18 cellular contexts compared by ENCODE assay signal in genomic region chr10:103666751-103667150, GRCh38.
DNase-seq lines count a peak whose midpoint lies in the region; ATAC-seq, FAIRE-seq and TF ChIP-seq lines count a peak whose summit lies in the region.
"Had no signal": no experiment of that assay in that cellular context is flagged by ENCODE, and none has a peak within 500 bp of the region (broad histone marks: within the 10 kb centered on the region; RNA-seq: fewer than 3 reads in every experiment).

No MANE protein-coding gene starts in this region.

- peak overlapping the region in 4 of 7 donors; percentile 42 to 67 (median 57) for H3K27ac Mint-ChIP-seq in CD4-positive, alpha-beta memory T cell
- H3K27ac Mint-ChIP-seq: activated B cell treated with CpG ODN at 0.5 μM for 24 hours; activated CD8-positive, alpha-beta T cell treated with anti-CD3 and anti-CD28 coated beads for 36 hours; activated naive CD4-positive, alpha-beta T cell treated with anti-CD3 and anti-CD28 coated beads, Interleukin-2, amount 50 U/mL, for 72 hours; activated T-cell treated with anti-CD3 and anti-CD28 coated beads, Interleukin-2, amount 50 U/mL, for 72 hours had no signal

- DNase-seq in CD4-positive, alpha-beta memory T cell: no peak
- DNase-seq in K562 (ENCODE audit: extremely low read depth in 1 of 4, low spot score in 3 of 4) (no peak), islet precursor cell (no peak), SW480 (ENCODE audit: low spot score) (no peak), D341Med (ENCODE audit: low spot score) (no peak)
- DNase-seq: activated B cell treated with CpG ODN at 0.5 μM for 24 hours; activated T-cell treated with anti-CD3 and anti-CD28 coated beads, Interleukin-2, amount 50 U/mL, for 72 hours; Caco-2; SIG-M5 had no signal

- peaks cover 9 to 40% (median 17%) of the 10 kb centered on the region in 4 donors for H3K4me1 Mint-ChIP-seq in CD4-positive, alpha-beta memory T cell

- H3K9ac ChIP-seq in K562 (ENCODE audit: insufficient read depth in 1 of 2, low read depth in 2 of 2, low read length in 2 of 2): peak overlapping the region; percentile 64 to 93; a peak in 3 of 4 replicates
- H3K9ac ChIP-seq in stomach smooth muscle (ENCODE audit: low read length in 2 of 2): no peak overlapping the region

- H3K4me3 ChIP-seq in CD4-positive, alpha-beta memory T cell (ENCODE audit: low read length in 2 of 2): no peak overlapping the region
- H3K4me3 ChIP-seq in K562 (no peak overlapping the region), muscle layer of duodenum (ENCODE audit: low read depth in 1 of 2, low read length in 2 of 2) (no peak overlapping the region), stomach smooth muscle (ENCODE audit: low read length in 2 of 2) (no peak overlapping the region)
- H3K4me3 ChIP-seq: coronary artery, HAP-1, left lung had no signal

- ATAC-seq in K562 (no peak), HG02642 (IDR thresholded peaks at IDR 0.05; ENCODE audit: poor library complexity, unreplicated experiment) (no peak)
- ATAC-seq: activated CD8-positive, alpha-beta T cell treated with anti-CD3 and anti-CD28 coated beads for 36 hours; activated naive CD4-positive, alpha-beta T cell treated with anti-CD3 and anti-CD28 coated beads, Interleukin-2, amount 50 U/mL, for 72 hours; activated T-cell treated with anti-CD3 and anti-CD28 coated beads, Interleukin-2, amount 50 U/mL, for 72 hours; foreskin keratinocyte had no signal

- no peak for TF ChIP-seq EP300 in K562 (IDR thresholded peaks at IDR 0.05; ENCODE audit: low read length)

- peak overlapping the region; percentile 97 for H3K4me2 ChIP-seq in K562 (ENCODE audit: insufficient read depth, low read length)

- peaks cover 16% of the 10 kb centered on the region for H3K4me1 ChIP-seq in CD4-positive, alpha-beta memory T cell (ENCODE audit: insufficient read depth, low read length)
- peaks cover 14 to 36% of the 10 kb centered on the region in 2 experiments for H3K4me1 ChIP-seq in K562 (replicated peaks in 1 of 2; ENCODE audit: control insufficient read depth in 2 of 2, insufficient read depth in 2 of 2, low read length in 2 of 2)
- H3K4me1 ChIP-seq in muscle layer of duodenum (ENCODE audit: control insufficient read depth in 1 of 2, insufficient read depth in 2 of 2, low read length in 2 of 2): peaks cover 13 to 47% of the 10 kb centered on the region in 2 donors
- peaks cover 48% of the 10 kb centered on the region for H3K4me1 ChIP-seq in stomach smooth muscle (ENCODE audit: control insufficient read depth, insufficient read depth, low read length)
- H3K4me1 ChIP-seq: HAP-1 had no signal

- H2AFZ ChIP-seq in K562 (ENCODE audit: low read depth, low read length): no peak overlapping the region

- WGBS in K562 (ENCODE audit: insufficient coverage, low coverage, missing lambda C conversion rate): 90% methylated on average over 2 of the region's 4 CpGs

- H3K9me3 Mint-ChIP-seq in CD4-positive, alpha-beta memory T cell: no peaks in the 10 kb centered on the region
- H3K9me3 Mint-ChIP-seq: activated B cell treated with CpG ODN at 0.5 μM for 24 hours; activated CD8-positive, alpha-beta T cell treated with anti-CD3 and anti-CD28 coated beads for 36 hours; activated naive CD4-positive, alpha-beta T cell treated with anti-CD3 and anti-CD28 coated beads, Interleukin-2, amount 50 U/mL, for 72 hours; activated T-cell treated with anti-CD3 and anti-CD28 coated beads, Interleukin-2, amount 50 U/mL, for 72 hours had no signal

- H3K27me3 ChIP-seq in CD4-positive, alpha-beta memory T cell (ENCODE audit: insufficient read depth, low read length): no peaks in the 10 kb centered on the region
- no peaks in the 10 kb centered on the region for H3K27me3 ChIP-seq in K562 (ENCODE audit: control insufficient read depth in 2 of 2, insufficient read depth in 2 of 2, low read length in 2 of 2)
- H3K27me3 ChIP-seq in muscle layer of duodenum (ENCODE audit: low read depth, low read length): no peaks in the 10 kb centered on the region
- no peaks in the 10 kb centered on the region for H3K27me3 ChIP-seq in stomach smooth muscle (ENCODE audit: control insufficient read depth in 1 of 2, insufficient read depth in 2 of 2, low read length in 2 of 2)
- H3K27me3 ChIP-seq: foreskin keratinocyte, left lung had no signal

- no peak overlapping the region for H3K4me3 Mint-ChIP-seq in CD4-positive, alpha-beta memory T cell
- H3K4me3 Mint-ChIP-seq: activated B cell treated with CpG ODN at 0.5 μM for 24 hours; activated CD8-positive, alpha-beta T cell treated with anti-CD3 and anti-CD28 coated beads for 36 hours; activated T-cell treated with anti-CD3 and anti-CD28 coated beads, Interleukin-2, amount 50 U/mL, for 72 hours had no signal

- H3K79me2 ChIP-seq in K562 (ENCODE audit: control insufficient read depth, insufficient read depth, low read length): peaks cover 36% of the 10 kb centered on the region

- no peaks in the 10 kb centered on the region for H4K20me1 ChIP-seq in K562 (replicated peaks; ENCODE audit: control insufficient read depth, insufficient read depth, low read length)

- H3K9me3 ChIP-seq in CD4-positive, alpha-beta memory T cell (ENCODE audit: control insufficient read depth in 1 of 2, low read length in 2 of 2): no peaks in the 10 kb centered on the region
- H3K9me3 ChIP-seq in K562 (replicated peaks; ENCODE audit: control insufficient read depth, insufficient read depth, low read depth, low read length) (no peaks in the 10 kb centered on the region), muscle layer of duodenum (ENCODE audit: control insufficient read depth in 1 of 2, low read length in 2 of 2) (no peaks in the 10 kb centered on the region), stomach smooth muscle (ENCODE audit: control insufficient read depth in 2 of 2, low read length in 2 of 2) (no peaks in the 10 kb centered on the region)
- H3K9me3 ChIP-seq: Caco-2, HAP-1, left lung had no signal

- H3K36me3 Mint-ChIP-seq in CD4-positive, alpha-beta memory T cell: no peaks in the 10 kb centered on the region
- H3K36me3 Mint-ChIP-seq: activated naive CD4-positive, alpha-beta T cell treated with anti-CD3 and anti-CD28 coated beads, Interleukin-2, amount 50 U/mL, for 72 hours had no signal

- TF ChIP-seq POLR2A in K562 (conservative IDR thresholded peaks at IDR 0.05): no peak

- POLR2A ChIA-PET in CD4-positive, alpha-beta memory T cell (lab: Charles Lee; ENCODE audit: partially characterized antibody): no interaction called here
- POLR2A ChIA-PET in K562 (lab: Yijun Ruan, JAX): interaction anchor here (1.2 kb wide), 1 partner anchor 9 kb away, joined by 5 read pairs; no protein-coding TSS in a partner anchor

- no peaks in the 10 kb centered on the region for H3K27me3 Mint-ChIP-seq in CD4-positive, alpha-beta memory T cell
- H3K27me3 Mint-ChIP-seq: activated B cell treated with CpG ODN at 0.5 μM for 24 hours; activated CD8-positive, alpha-beta T cell treated with anti-CD3 and anti-CD28 coated beads for 36 hours had no signal

- no TSS peak for BruUV-seq in K562 (replicated peaks; lab: Mats Ljungman, UMichigan)

- TF ChIP-seq CTCF in K562 (IDR thresholded peaks at IDR 0.05 in 2 of 3, conservative IDR thresholded peaks at IDR 0.05 in 1 of 3; ENCODE audit: insufficient read depth in 2 of 3, low read depth in 1 of 3, low read length in 3 of 3): no peak

- CTCF ChIA-PET in CD4-positive, alpha-beta memory T cell (lab: Charles Lee; ENCODE audit: partially characterized antibody): interaction anchor here (0.7 to 5.0 kb wide), 5 partner anchors 10 to 61 kb away, joined by 3 to 37 read pairs (median 5); no protein-coding TSS in a partner anchor
- CTCF ChIA-PET in K562 (lab: Yijun Ruan, JAX; ENCODE audit: low intra/inter-chr PET ratio): interaction anchor here (0.6 kb wide), 1 partner anchor 66 kb away, joined by 4 read pairs; no protein-coding TSS in a partner anchor

- intact Hi-C loops in CD4-positive, alpha-beta memory T cell (cut with micrococcal nuclease): no loop called here
- intact Hi-C loops in K562 (cut with micrococcal nuclease): loop anchor here (5.0 kb wide), 1 partner anchor 49 kb away; no protein-coding TSS in a partner anchor

- FAIRE-seq in K562 (lab: Jason Lieb, UNC): no peak

- in situ Hi-C loops in K562 (cut with MboI): no loop called here

- no peaks in the 10 kb centered on the region for H3K36me3 ChIP-seq in CD4-positive, alpha-beta memory T cell (ENCODE audit: insufficient read depth, low read length)
- peaks cover 10% of the 10 kb centered on the region; the same call in 1 of the 3 replicates for H3K36me3 ChIP-seq in K562 (ENCODE audit: control insufficient read depth, insufficient read depth, low read length)
- H3K36me3 ChIP-seq in muscle layer of duodenum (ENCODE audit: control insufficient read depth in 1 of 2, insufficient read depth in 2 of 2, low read length in 2 of 2): peaks cover 0 to 4% of the 10 kb centered on the region in 2 donors
- H3K36me3 ChIP-seq in stomach smooth muscle (ENCODE audit: control insufficient read depth in 2 of 2, insufficient read depth in 2 of 2, low read length in 2 of 2): no peaks in the 10 kb centered on the region
- H3K36me3 ChIP-seq: HAP-1, left lung had no signal

- TF ChIP-seq RAD21 in K562 (CRISPR knock-in tag; conservative IDR thresholded peaks at IDR 0.05 in 1 of 2, IDR thresholded peaks at IDR 0.05 in 1 of 2): no peak

- no peak overlapping the region for H3K27ac ChIP-seq in CD4-positive, alpha-beta memory T cell (ENCODE audit: low read depth, low read length)
- H3K27ac ChIP-seq in K562 (ENCODE audit: extremely low read depth, low read depth, low read length): peak overlapping the region; percentile 38; the same call in 1 of the 3 replicates
- peak overlapping the region; percentile 2 for H3K27ac ChIP-seq in muscle layer of duodenum (ENCODE audit: low read length)
- H3K27ac ChIP-seq in stomach smooth muscle (ENCODE audit: low read length): peak overlapping the region; percentile 6
- H3K27ac ChIP-seq: foreskin keratinocyte had no signal

- H3K9me1 ChIP-seq in K562 (ENCODE audit: control insufficient read depth, insufficient read depth, low read length): no peaks in the 10 kb centered on the region

Comparison
In these comparisons a context has a peak if more than half of its experiments do, and no peak if none do; other contexts are left out.
1. H3K9ac ChIP-seq: peak in K562 (2 of 2); none in stomach smooth muscle (0 of 2).